ENCODE assay signal across 1 cellular context in genomic region chr3:191260431-191261303, GRCh38.
TF ChIP-seq lines count a peak whose summit lies in the region.

No MANE protein-coding gene starts in this region.

TF ChIP-seq in HEK293T, 16 proteins besides CTCF, POLR2A, EP300 and RAD21:
- TF ChIP-seq NFRKB (IDR thresholded peaks at IDR 0.05) (no peak), PKNOX1 (IDR thresholded peaks at IDR 0.05) (no peak), FOXK2 (IDR thresholded peaks at IDR 0.05) (no peak), L3MBTL2 (conservative IDR thresholded peaks at IDR 0.05) (no peak), SUZ12 (IDR thresholded peaks at IDR 0.05) (no peak)
TF ChIP-seq in HEK293T: peak in this region for 0.
